In the genomic region with DNA sequence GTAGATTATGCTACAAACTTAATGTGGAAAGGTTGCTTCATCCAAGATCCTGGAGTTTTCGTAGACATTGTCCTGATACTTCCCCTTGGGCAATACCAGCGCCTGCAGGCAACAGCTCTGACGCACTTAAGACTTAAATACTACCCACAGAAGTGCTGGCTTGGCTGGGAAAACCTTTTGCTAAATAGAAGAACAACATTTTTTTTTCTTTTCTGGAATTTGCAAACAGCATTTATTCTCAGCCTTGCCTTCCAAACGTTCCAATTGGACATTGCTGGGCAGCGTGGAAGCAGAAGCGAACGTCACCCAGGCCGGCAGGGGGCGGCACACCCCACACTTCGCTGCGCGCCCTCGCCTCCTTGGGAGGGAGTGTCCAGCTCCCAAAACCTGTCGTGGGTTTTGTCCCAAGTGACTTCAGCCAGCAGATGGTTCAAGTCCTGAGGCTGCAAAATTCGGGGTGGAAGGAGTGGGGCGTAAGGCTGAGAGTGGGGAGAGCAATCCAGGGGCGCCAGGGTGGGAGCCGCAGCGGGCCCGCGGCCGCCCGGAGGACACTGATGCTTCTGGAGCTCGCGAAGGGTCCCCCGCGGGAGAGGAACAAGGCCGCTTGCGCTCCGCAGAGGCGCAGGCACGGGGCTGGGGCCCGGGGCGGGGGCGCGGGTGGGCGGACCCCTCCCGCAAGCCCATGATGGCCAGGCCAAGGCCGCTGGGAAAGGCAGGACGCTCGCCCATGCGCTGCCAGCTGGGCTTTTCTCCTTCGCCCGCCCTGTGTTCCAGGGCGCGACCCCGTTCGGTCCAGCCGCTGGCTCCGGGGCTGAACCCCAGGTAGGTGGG, we compare ENCODE assay signal across 8 cellular contexts.
DNase-seq lines count a peak whose midpoint lies in the region; ATAC-seq, FAIRE-seq and TF ChIP-seq lines count a peak whose summit lies in the region.

No MANE protein-coding gene starts in this region.

- H3K27ac ChIP-seq in astrocyte (ENCODE audit: low read depth, low read length) (no peak overlapping the region), rectal smooth muscle tissue (ENCODE audit: low read depth, low read length) (no peak overlapping the region)

- H3K9me3 ChIP-seq in T-helper 17 cell (ENCODE audit: control insufficient read depth, low read length, poor library complexity, severe bottlenecking) (no peaks in the 10 kb centered on the region), astrocyte (ENCODE audit: insufficient read depth, low read depth, low read length) (no peaks in the 10 kb centered on the region)

- H3K4me3 Mint-ChIP-seq in T-helper 17 cell = peak overlapping the region; percentile 89
- H3K4me3 Mint-ChIP-seq in astrocyte (ENCODE audit: unreplicated experiment) = peak overlapping the region; percentile 82

- H3K27me3 Mint-ChIP-seq in T-helper 17 cell (peaks cover 37% of the 10 kb centered on the region), astrocyte (ENCODE audit: low read depth, unreplicated experiment) (peaks cover 14% of the 10 kb centered on the region)

- H3K79me2 ChIP-seq in astrocyte (ENCODE audit: insufficient read depth, low read length) = no peaks in the 10 kb centered on the region

- H3K9me3 Mint-ChIP-seq in astrocyte (ENCODE audit: unreplicated experiment) = peaks cover 3% of the 10 kb centered on the region

- H3K9ac ChIP-seq in astrocyte (ENCODE audit: low read length) = peak overlapping the region; percentile 75
- no peak overlapping the region for H3K9ac ChIP-seq in rectal smooth muscle tissue (ENCODE audit: low read length)

- no peaks in the 10 kb centered on the region for H3K27me3 ChIP-seq in astrocyte (ENCODE audit: insufficient read depth, low read length)
- H3K27me3 ChIP-seq in rectal smooth muscle tissue (ENCODE audit: control insufficient read depth, insufficient read depth, low read length) = no peaks in the 10 kb centered on the region

- DNase-seq in DMS79 treated with DMSO at 0.1 percent for 48 hours (lab: John Stamatoyannopoulos, UW) (peak; percentile 38), T-helper 17 cell (peak; percentile 52 to 63 (median 59)), astrocyte (ENCODE audit: low read depth) (peak; percentile 76), hepatic stellate cell (ENCODE audit: low spot score) (peak; percentile 82), OCI-M2 (lab: John Stamatoyannopoulos, UW; ENCODE audit: unreplicated experiment) (no peak)

- TF ChIP-seq CTCF in astrocyte (IDR thresholded peaks at IDR 0.05; ENCODE audit: insufficient read depth, low read depth, low read length) = peak; percentile 70

- TF ChIP-seq RAD21 in Ishikawa (IDR thresholded peaks at IDR 0.05; ENCODE audit: low read depth) = peak; percentile 93

- peak overlapping the region; percentile 63 for H3K4me3 ChIP-seq in astrocyte (ENCODE audit: insufficient read depth, low read depth, low read length)
- peak overlapping the region; percentile 69 for H3K4me3 ChIP-seq in rectal smooth muscle tissue (ENCODE audit: low read length)

- H3K36me3 ChIP-seq in astrocyte (ENCODE audit: insufficient read depth, low read length) = no peaks in the 10 kb centered on the region
- H3K36me3 ChIP-seq in rectal smooth muscle tissue (ENCODE audit: control insufficient read depth, insufficient read depth, low read length) = no peaks in the 10 kb centered on the region

- no peak for TF ChIP-seq EP300 in Ishikawa (IDR thresholded peaks at IDR 0.05; ENCODE audit: borderline replicate concordance)

- H3K27ac Mint-ChIP-seq in T-helper 17 cell (peak overlapping the region; percentile 72), astrocyte (ENCODE audit: unreplicated experiment) (no peak overlapping the region)

- H4K20me1 ChIP-seq in astrocyte (ENCODE audit: insufficient read depth, low read length) = no peaks in the 10 kb centered on the region

- H3K36me3 Mint-ChIP-seq in T-helper 17 cell (ENCODE audit: low read depth) = no peaks in the 10 kb centered on the region
- no peaks in the 10 kb centered on the region for H3K36me3 Mint-ChIP-seq in astrocyte (ENCODE audit: low read depth, unreplicated experiment)

- H3K4me1 Mint-ChIP-seq in T-helper 17 cell = peaks cover 16% of the 10 kb centered on the region
- H3K4me1 Mint-ChIP-seq in astrocyte (ENCODE audit: low read depth, unreplicated experiment) = no peaks in the 10 kb centered on the region

- H2AFZ ChIP-seq in astrocyte (ENCODE audit: low read depth, low read length) = peak overlapping the region; percentile 97

- ATAC-seq in GM21717 (IDR thresholded peaks at IDR 0.05; ENCODE audit: unreplicated experiment) (peak; percentile 72), T-helper 17 cell (peak; percentile 79)

- FAIRE-seq in astrocyte (lab: Jason Lieb, UNC) = peak; percentile 71

- H3K4me1 ChIP-seq in astrocyte (ENCODE audit: insufficient read depth, low read length) (peaks cover 5% of the 10 kb centered on the region), rectal smooth muscle tissue (ENCODE audit: control insufficient read depth, insufficient read depth, low read length) (no peaks in the 10 kb centered on the region)

- H3K4me2 ChIP-seq in astrocyte (ENCODE audit: low read length) = peak overlapping the region; percentile 95

TF ChIP-seq in Ishikawa, 13 proteins besides CTCF, POLR2A, EP300 and RAD21:
- TF ChIP-seq EGR1 (IDR thresholded peaks at IDR 0.05) (no peak), TAF1 (IDR thresholded peaks at IDR 0.05; ENCODE audit: low read depth) (no peak), FOXM1 (IDR thresholded peaks at IDR 0.05; ENCODE audit: borderline replicate concordance, low read depth) (no peak), CREB1 (IDR thresholded peaks at IDR 0.05; ENCODE audit: low read depth) (no peak), NFIC (IDR thresholded peaks at IDR 0.05) (no peak), TEAD4 (IDR thresholded peaks at IDR 0.05) (0 out of 2 replicates have a peak, but pooled peaks have one; percentile 7), ZBTB7A (IDR thresholded peaks at IDR 0.05; ENCODE audit: low read depth) (no peak), USF1 (IDR thresholded peaks at IDR 0.05) (no peak), YY1 (IDR thresholded peaks at IDR 0.05; ENCODE audit: low read depth) (no peak), TCF12 (IDR thresholded peaks at IDR 0.05; ENCODE audit: low read depth) (no peak), CEBPB (IDR thresholded peaks at IDR 0.05) (no peak)
- TF ChIP-seq, protein P1, sequence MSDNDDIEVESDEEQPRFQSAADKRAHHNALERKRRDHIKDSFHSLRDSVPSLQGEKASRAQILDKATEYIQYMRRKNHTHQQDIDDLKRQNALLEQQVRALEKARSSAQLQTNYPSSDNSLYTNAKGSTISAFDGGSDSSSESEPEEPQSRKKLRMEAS (IDR thresholded peaks at IDR 0.05) = 0 out of 2 replicates have a peak, but pooled peaks have one; percentile 40
- TF ChIP-seq, protein P2, sequence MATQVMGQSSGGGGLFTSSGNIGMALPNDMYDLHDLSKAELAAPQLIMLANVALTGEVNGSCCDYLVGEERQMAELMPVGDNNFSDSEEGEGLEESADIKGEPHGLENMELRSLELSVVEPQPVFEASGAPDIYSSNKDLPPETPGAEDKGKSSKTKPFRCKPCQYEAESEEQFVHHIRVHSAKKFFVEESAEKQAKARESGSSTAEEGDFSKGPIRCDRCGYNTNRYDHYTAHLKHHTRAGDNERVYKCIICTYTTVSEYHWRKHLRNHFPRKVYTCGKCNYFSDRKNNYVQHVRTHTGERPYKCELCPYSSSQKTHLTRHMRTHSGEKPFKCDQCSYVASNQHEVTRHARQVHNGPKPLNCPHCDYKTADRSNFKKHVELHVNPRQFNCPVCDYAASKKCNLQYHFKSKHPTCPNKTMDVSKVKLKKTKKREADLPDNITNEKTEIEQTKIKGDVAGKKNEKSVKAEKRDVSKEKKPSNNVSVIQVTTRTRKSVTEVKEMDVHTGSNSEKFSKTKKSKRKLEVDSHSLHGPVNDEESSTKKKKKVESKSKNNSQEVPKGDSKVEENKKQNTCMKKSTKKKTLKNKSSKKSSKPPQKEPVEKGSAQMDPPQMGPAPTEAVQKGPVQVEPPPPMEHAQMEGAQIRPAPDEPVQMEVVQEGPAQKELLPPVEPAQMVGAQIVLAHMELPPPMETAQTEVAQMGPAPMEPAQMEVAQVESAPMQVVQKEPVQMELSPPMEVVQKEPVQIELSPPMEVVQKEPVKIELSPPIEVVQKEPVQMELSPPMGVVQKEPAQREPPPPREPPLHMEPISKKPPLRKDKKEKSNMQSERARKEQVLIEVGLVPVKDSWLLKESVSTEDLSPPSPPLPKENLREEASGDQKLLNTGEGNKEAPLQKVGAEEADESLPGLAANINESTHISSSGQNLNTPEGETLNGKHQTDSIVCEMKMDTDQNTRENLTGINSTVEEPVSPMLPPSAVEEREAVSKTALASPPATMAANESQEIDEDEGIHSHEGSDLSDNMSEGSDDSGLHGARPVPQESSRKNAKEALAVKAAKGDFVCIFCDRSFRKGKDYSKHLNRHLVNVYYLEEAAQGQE (IDR thresholded peaks at IDR 0.05; ENCODE audit: low read depth) = no peak
